Comparison of ENCODE assay signal across 15 cellular contexts in genomic region chr16:85389679-85390470, GRCh38.
A peak's percentile ranks its signal among the peaks of the same experiment; 100 is the strongest.
DNase-seq lines count a peak whose midpoint lies in the region; ATAC-seq, FAIRE-seq and TF ChIP-seq lines count a peak whose summit lies in the region.
"Had no signal": no experiment of that assay in that cellular context is flagged by ENCODE, and none has a peak within 500 bp of the region (broad histone marks: within the 10 kb centered on the region; RNA-seq: fewer than 3 reads in every experiment).

No MANE protein-coding gene starts in this region.

- H3K36me3 ChIP-seq in PC-9 (ENCODE audit: low read depth) (no peaks in the 10 kb centered on the region), neural progenitor cell (no peaks in the 10 kb centered on the region), MM.1S (replicated peaks; ENCODE audit: insufficient read depth, low read length) (no peaks in the 10 kb centered on the region)
- H3K36me3 ChIP-seq: HAP-1 had no signal

- TF ChIP-seq EP300 in A549 (IDR thresholded peaks at IDR 0.05): no peak

- peaks cover 18% of the 10 kb centered on the region for H3K27me3 Mint-ChIP-seq in neural progenitor cell (ENCODE audit: insufficient read depth, low read depth)

- peaks cover 38% of the 10 kb centered on the region for H3K4me1 ChIP-seq in A549
- peaks cover 17% of the 10 kb centered on the region for H3K4me1 ChIP-seq in PC-9 (replicated peaks; ENCODE audit: insufficient read depth)
- no peaks in the 10 kb centered on the region for H3K4me1 ChIP-seq in neural progenitor cell
- no peaks in the 10 kb centered on the region for H3K4me1 ChIP-seq in MM.1S (ENCODE audit: low read length)
- H3K4me1 ChIP-seq in foreskin keratinocyte: peaks cover 17% of the 10 kb centered on the region
- H3K4me1 ChIP-seq: HAP-1 had no signal

- TF ChIP-seq CTCF in A549 (IDR thresholded peaks at IDR 0.05) (no peak), PC-9 (conservative IDR thresholded peaks at IDR 0.05) (no peak), neural progenitor cell (IDR thresholded peaks at IDR 0.05) (no peak), MM.1S (IDR thresholded peaks at IDR 0.05; ENCODE audit: low read length) (no peak), foreskin keratinocyte (conservative IDR thresholded peaks at IDR 0.05) (no peak)

- H3K79me2 ChIP-seq in PC-9 (ENCODE audit: low read depth) (no peaks in the 10 kb centered on the region), neural progenitor cell (ENCODE audit: low read depth) (no peaks in the 10 kb centered on the region), MM.1S (ENCODE audit: low read length) (no peaks in the 10 kb centered on the region)

- POLR2A ChIA-PET in A549 (lab: Yijun Ruan, JAX): interaction anchor here (1.2 kb wide), 1 partner anchor 223 kb away, joined by 4 read pairs; the partner anchor contains the start of gene GSE1
- POLR2A ChIA-PET in PC-9 (lab: Charles Lee; ENCODE audit: unreplicated experiment): interaction anchor here (0.6 kb wide), 1 partner anchor 330 kb away, joined by 3 read pairs; no protein-coding TSS in a partner anchor

- no peaks in the 10 kb centered on the region for H3K9me3 ChIP-seq in A549
- H3K9me3 ChIP-seq in PC-9 (ENCODE audit: insufficient read depth, low read depth): no peaks in the 10 kb centered on the region
- no peaks in the 10 kb centered on the region for H3K9me3 ChIP-seq in neural progenitor cell (ENCODE audit: low read depth)
- no peaks in the 10 kb centered on the region for H3K9me3 ChIP-seq in MM.1S (replicated peaks; ENCODE audit: insufficient read depth, low read length)
- H3K9me3 ChIP-seq: HAP-1 had no signal

- peak overlapping the region; percentile 21 for H3K4me3 Mint-ChIP-seq in neural progenitor cell

- TF ChIP-seq RAD21 in A549 (conservative IDR thresholded peaks at IDR 0.05 in 1 of 2, IDR thresholded peaks at IDR 0.05 in 1 of 2): no peak

- H2AFZ ChIP-seq in PC-9: no peak overlapping the region
- H2AFZ ChIP-seq in neural progenitor cell (replicated peaks): no peak overlapping the region
- no peak overlapping the region for H2AFZ ChIP-seq in MM.1S (ENCODE audit: low read length)

- no peaks in the 10 kb centered on the region for H3K9me3 Mint-ChIP-seq in neural progenitor cell

- FAIRE-seq in A549 (lab: Jason Lieb, UNC): no peak
- FAIRE-seq: GM12878 had no signal

- DNase-seq in A549 (ENCODE audit: low read depth in 1 of 2, low spot score in 1 of 2) (no peak), PC-9 (no peak), Right ventricle myocardium superior (peak; percentile 33), neural progenitor cell (ENCODE audit: low spot score) (no peak), MM.1S (no peak), iPS-NIHi11 (ENCODE audit: low spot score) (no peak), foreskin keratinocyte (no peak)
- DNase-seq: activated CD4-positive, alpha-beta T cell treated with anti-CD3 and anti-CD28 coated beads for 1 hour; cerebellar nuclear complex; DMS79; NCI-H774; stimulated activated CD4-positive, alpha-beta T cell treated with anti-CD3 and anti-CD28 coated beads, Interleukin-12 subunit alpha, Interleukin-12 subunit beta, amount 100 ng/mL, for 4 hours had no signal

- intact Hi-C loops in PC-9 (cut with micrococcal nuclease; ENCODE audit: unreplicated experiment) (loop anchor here (10.0 kb wide), 2 partner anchors 85 to 275 kb away; partner anchors contain the start of gene CIBAR2), Right ventricle myocardium superior (cut with DNase I) (no loop called here)

- TF ChIP-seq POLR2A in A549 (IDR thresholded peaks at IDR 0.05; ENCODE audit: low read length): no peak

- peaks cover 21% of the 10 kb centered on the region for H3K4me1 Mint-ChIP-seq in neural progenitor cell

- H3F3A ChIP-seq in PC-9 (ENCODE audit: insufficient read depth, low read depth) (peaks cover 14% of the 10 kb centered on the region; the same call in 1 of the 2 replicates), neural progenitor cell (ENCODE audit: low read depth) (no peaks in the 10 kb centered on the region), MM.1S (ENCODE audit: insufficient read depth, low read length) (no peaks in the 10 kb centered on the region)

- H3K4me3 ChIP-seq in A549 (no peak overlapping the region), PC-9 (no peak overlapping the region), neural progenitor cell (no peak overlapping the region), MM.1S (ENCODE audit: low read length) (no peak overlapping the region)
- H3K4me3 ChIP-seq: GM12878, HAP-1 had no signal

- WGBS in A549 (ENCODE audit: missing lambda C conversion rate): 77% methylated on average over 19 of the region's 19 CpGs

- no peaks in the 10 kb centered on the region for H3K27me3 ChIP-seq in PC-9 (ENCODE audit: insufficient read depth, low read depth)
- no peaks in the 10 kb centered on the region for H3K27me3 ChIP-seq in neural progenitor cell
- H3K27me3 ChIP-seq in MM.1S (replicated peaks; ENCODE audit: insufficient read depth, low read length): peaks cover 53% of the 10 kb centered on the region
- peaks cover 21% of the 10 kb centered on the region for H3K27me3 ChIP-seq in foreskin keratinocyte

- no peaks in the 10 kb centered on the region for H3K9me2 ChIP-seq in PC-9 (ENCODE audit: insufficient read depth)
- no peaks in the 10 kb centered on the region for H3K9me2 ChIP-seq in MM.1S (replicated peaks; ENCODE audit: insufficient read depth, low read length)

- CTCF ChIA-PET in A549 (lab: Yijun Ruan, JAX): interaction anchor here (0.6 to 10.8 kb wide), 14 partner anchors 10 to 798 kb away, joined by 3 to 113 read pairs (median 6); no protein-coding TSS in a partner anchor
- CTCF ChIA-PET in PC-9 (lab: Charles Lee): no interaction called here

- ATAC-seq in A549 (no peak), Right ventricle myocardium superior (ENCODE audit: poor library complexity) (no peak), GM18517 (IDR thresholded peaks at IDR 0.05; ENCODE audit: unreplicated experiment) (no peak), foreskin keratinocyte (no peak)
- ATAC-seq: GM12878 had no signal

- peak overlapping the region; percentile 46 for H3K27ac Mint-ChIP-seq in neural progenitor cell

- H3K9ac ChIP-seq in neural progenitor cell (no peak overlapping the region), MM.1S (ENCODE audit: low read length) (no peak overlapping the region)

- H3K4me2 ChIP-seq in A549: peak overlapping the region; percentile 69
- H3K4me2 ChIP-seq in PC-9: peak overlapping the region; percentile 56
- no peak overlapping the region for H3K4me2 ChIP-seq in neural progenitor cell
- H3K4me2 ChIP-seq in MM.1S (ENCODE audit: low read depth, low read length): no peak overlapping the region

- H3K36me3 Mint-ChIP-seq in neural progenitor cell: no peaks in the 10 kb centered on the region

- H3K27ac ChIP-seq in A549: peak overlapping the region; percentile 38 to 75; a peak in 4 of 6 replicates
- H3K27ac ChIP-seq in PC-9: no peak overlapping the region
- no peak overlapping the region for H3K27ac ChIP-seq in neural progenitor cell
- no peak overlapping the region for H3K27ac ChIP-seq in MM.1S (ENCODE audit: low read length)
- no peak overlapping the region for H3K27ac ChIP-seq in foreskin keratinocyte

- no TSS peak for BruUV-seq in PC-9 (replicated peaks; lab: Mats Ljungman, UMichigan)

- H4K20me1 ChIP-seq in PC-9 (ENCODE audit: insufficient read depth): 0 out of 2 replicates have a peak, but pooled peaks cover 4% of the 10 kb centered on the region
- no peaks in the 10 kb centered on the region for H4K20me1 ChIP-seq in neural progenitor cell (ENCODE audit: low read depth)
- H4K20me1 ChIP-seq in MM.1S (ENCODE audit: insufficient read depth, low read length): no peaks in the 10 kb centered on the region

TF ChIP-seq in A549, 52 proteins besides CTCF, POLR2A, EP300 and RAD21:
- TF ChIP-seq CHD2 (IDR thresholded peaks at IDR 0.05; ENCODE audit: low read length, partially characterized antibody) (no peak), GATA3 (IDR thresholded peaks at IDR 0.05; ENCODE audit: borderline replicate concordance) (no peak), MAX (IDR thresholded peaks at IDR 0.05) (no peak), EHF (CRISPR knock-in tag; IDR thresholded peaks at IDR 0.05) (no peak), CBX2 (IDR thresholded peaks at IDR 0.05; ENCODE audit: borderline replicate concordance, low read depth) (no peak)
- TF ChIP-seq, protein P1, sequence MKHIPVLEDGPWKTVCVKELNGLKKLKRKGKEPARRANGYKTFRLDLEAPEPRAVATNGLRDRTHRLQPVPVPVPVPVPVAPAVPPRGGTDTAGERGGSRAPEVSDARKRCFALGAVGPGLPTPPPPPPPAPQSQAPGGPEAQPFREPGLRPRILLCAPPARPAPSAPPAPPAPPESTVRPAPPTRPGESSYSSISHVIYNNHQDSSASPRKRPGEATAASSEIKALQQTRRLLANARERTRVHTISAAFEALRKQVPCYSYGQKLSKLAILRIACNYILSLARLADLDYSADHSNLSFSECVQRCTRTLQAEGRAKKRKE (CRISPR knock-in tag; IDR thresholded peaks at IDR 0.05; ENCODE audit: low read depth): no peak

Comparison
In these comparisons a context has a peak if more than half of its experiments do, and no peak if none do; other contexts are left out.
1. H3K27ac ChIP-seq: peak in A549 (2 of 2); none in PC-9 (single experiment), neural progenitor cell (single experiment), MM.1S (single experiment) and foreskin keratinocyte (single experiment).
2. H3K4me2 ChIP-seq: peak in A549 (single experiment) and PC-9 (single experiment); none in neural progenitor cell (single experiment) and MM.1S (single experiment).